8 cellular contexts compared by ENCODE assay signal in genomic region chr11:65577756-65578109, GRCh38. TPM values are rescaled to one million over a fixed set of nuclear protein-coding genes. Genes with fewer than 3 reads are reported as not detected.
DNase-seq lines count a peak whose midpoint lies in the region; ATAC-seq and TF ChIP-seq lines count a peak whose summit lies in the region.

No MANE protein-coding gene starts in this region.

- TF ChIP-seq POLR2A in esophagus muscularis mucosa (IDR thresholded peaks at IDR 0.05; ENCODE audit: low read depth) (no peak), prostate gland (IDR thresholded peaks at IDR 0.05) (no peak)

- peaks cover 50% of the 10 kb centered on the region for H3K4me1 ChIP-seq in CD4-positive, alpha-beta memory T cell (ENCODE audit: insufficient read depth, low read length)
- H3K4me1 ChIP-seq in esophagus muscularis mucosa (peaks cover 46 to 88% (median 65%) of the 10 kb centered on the region in 4 donors), prostate gland (replicated peaks) (peaks cover 20% of the 10 kb centered on the region)

- no peak for ATAC-seq in HG02970 (IDR thresholded peaks at IDR 0.05; ENCODE audit: low FRiP score, unreplicated experiment)

- H3K4me3 Mint-ChIP-seq in CD4-positive, alpha-beta memory T cell: peak overlapping the region in 7 of 8 donors; percentile 64 to 88 (median 75)

- H3K36me3 ChIP-seq in CD4-positive, alpha-beta memory T cell (ENCODE audit: insufficient read depth, low read length): peaks cover 34% of the 10 kb centered on the region
- H3K36me3 ChIP-seq in esophagus muscularis mucosa: peaks cover 24 to 48% (median 46%) of the 10 kb centered on the region in 4 donors
- peaks cover 0 to 19% of the 10 kb centered on the region in 2 donors for H3K36me3 ChIP-seq in prostate gland

- H3K27me3 ChIP-seq in CD4-positive, alpha-beta memory T cell (ENCODE audit: insufficient read depth, low read length): no peaks in the 10 kb centered on the region
- H3K27me3 ChIP-seq in esophagus muscularis mucosa (no peaks in the 10 kb centered on the region), prostate gland (replicated peaks; ENCODE audit: insufficient read depth) (no peaks in the 10 kb centered on the region)

- peak overlapping the region in 6 of 7 donors; percentile 68 to 94 (median 87) for H3K27ac Mint-ChIP-seq in CD4-positive, alpha-beta memory T cell

- H3K4me1 Mint-ChIP-seq in CD4-positive, alpha-beta memory T cell: peaks cover 13 to 63% (median 40%) of the 10 kb centered on the region in 4 donors

- H3K27ac ChIP-seq in CD4-positive, alpha-beta memory T cell (ENCODE audit: low read depth, low read length): peak overlapping the region; percentile 75
- H3K27ac ChIP-seq in RWPE1 (peak overlapping the region; percentile 98), esophagus muscularis mucosa (replicated peaks in 1 of 4) (peak overlapping the region; percentile 95 to 99 (median 96)), prostate gland (peak overlapping the region; percentile 87 to 96)

- H3K36me3 Mint-ChIP-seq in CD4-positive, alpha-beta memory T cell: peaks cover 5 to 58% of the 10 kb centered on the region in 2 donors

- no peak for TF ChIP-seq CTCF in RWPE1 (conservative IDR thresholded peaks at IDR 0.05; ENCODE audit: low read depth)
- no peak for TF ChIP-seq CTCF in esophagus muscularis mucosa (IDR thresholded peaks at IDR 0.05)
- no peak for TF ChIP-seq CTCF in prostate gland (IDR thresholded peaks at IDR 0.05)

- WGBS in esophagus muscularis mucosa: 29% methylated on average over 2 of the region's 8 CpGs
- WGBS in prostate gland: 33% methylated on average over 8 of the region's 8 CpGs

- H3K27me3 Mint-ChIP-seq in CD4-positive, alpha-beta memory T cell: no peaks in the 10 kb centered on the region

- peak overlapping the region in 1 of 2 donors; percentile 62 for H3K4me3 ChIP-seq in CD4-positive, alpha-beta memory T cell (ENCODE audit: low read length in 2 of 2)
- peak overlapping the region; percentile 78 to 98 (median 88) for H3K4me3 ChIP-seq in esophagus muscularis mucosa
- H3K4me3 ChIP-seq in prostate gland: peak overlapping the region; percentile 74 to 78

- no peaks in the 10 kb centered on the region for H3K9me3 ChIP-seq in CD4-positive, alpha-beta memory T cell (ENCODE audit: control insufficient read depth in 1 of 2, low read length in 2 of 2)
- no peaks in the 10 kb centered on the region for H3K9me3 ChIP-seq in esophagus muscularis mucosa
- H3K9me3 ChIP-seq in prostate gland: no peaks in the 10 kb centered on the region

- H3K9me3 Mint-ChIP-seq in CD4-positive, alpha-beta memory T cell: no peaks in the 10 kb centered on the region

- intact Hi-C loops in CD4-positive, alpha-beta memory T cell (cut with micrococcal nuclease): no loop called here
- intact Hi-C loops in esophagus muscularis mucosa (cut with DNase I) (no loop called here), prostate gland (cut with DNase I) (loop anchor here (2.0 to 5.0 kb wide), 2 partner anchors 33 to 85 kb away; partner anchors contain the start of gene RELA)

- DNase-seq in CD4-positive, alpha-beta memory T cell: no peak
- DNase-seq in RWPE1 (ENCODE audit: low spot score): no peak
- DNase-seq in esophagus muscularis mucosa (ENCODE audit: extremely low spot score): no peak
- DNase-seq in prostate gland (ENCODE audit: low spot score): no peak
- DNase-seq in activated CD8-positive, alpha-beta memory T cell treated with anti-CD3 and anti-CD28 coated beads, Interleukin-2, amount 50 U/mL, for 48 hours: no peak
- DNase-seq in dedifferentiated amniotic fluid mesenchymal stem cell (ENCODE audit: extremely low spot score): no peak
- no peak for DNase-seq in MV-4-11 (lab: John Stamatoyannopoulos, UW)

- POLR2A ChIA-PET in CD4-positive, alpha-beta memory T cell (lab: Charles Lee; ENCODE audit: partially characterized antibody): interaction anchor here (1.0 to 17.1 kb wide), 11 partner anchors 11 to 160 kb away, joined by 3 to 403 read pairs (median 35); partner anchors contain the start of genes KCNK7, LTBP3, MALAT1 and MAP3K11
- POLR2A ChIA-PET in RWPE1 (lab: Yijun Ruan, JAX; ENCODE audit: low non-redundant PET): interaction anchor here (0.5 to 1.1 kb wide), 2 partner anchors 8 to 25 kb away, joined by 3 to 4 read pairs; no protein-coding TSS in a partner anchor

- TF ChIP-seq EP300 in esophagus muscularis mucosa (IDR thresholded peaks at IDR 0.05): no peak

- CTCF ChIA-PET in CD4-positive, alpha-beta memory T cell (lab: Charles Lee; ENCODE audit: partially characterized antibody): interaction anchor here (1.1 to 5.1 kb wide), 6 partner anchors 11 to 53 kb away, joined by 3 to 50 read pairs (median 25); partner anchors contain the start of gene SCYL1
- CTCF ChIA-PET in RWPE1 (lab: Yijun Ruan, JAX): interaction anchor here (1.8 to 2.7 kb wide), 2 partner anchors 16 to 37 kb away, joined by 6 to 10 read pairs; no protein-coding TSS in a partner anchor

RNA-seq across cellular contexts. Expression of gene EHBP1L1, which starts 1.9 kb away (rescaled TPM):
- 100 to 1,000 TPM; 151 to 154 TPM for total RNA-seq in CD4-positive, alpha-beta memory T cell
- polyA plus RNA-seq in CD4-positive, alpha-beta memory T cell: 10 to 100 TPM in 1 of 2 donors, 1 to 10 TPM in 1; 8.9 to 25.2 TPM
- total RNA-seq in esophagus muscularis mucosa (100 to 1,000 TPM; 186 to 472 (median 293) TPM), prostate gland (10 to 100 TPM; 68.2 to 98.7 TPM)

RNA-seq across cellular contexts. Expression of gene FAM89B, which starts 5.4 kb away (rescaled TPM):
- 10 to 100 TPM; 68.9 to 71.4 TPM for total RNA-seq in CD4-positive, alpha-beta memory T cell
- 100 to 1,000 TPM; 130 to 164 TPM for polyA plus RNA-seq in CD4-positive, alpha-beta memory T cell
- total RNA-seq in esophagus muscularis mucosa (10 to 100 TPM; 47.9 to 90.4 (median 75.0) TPM), prostate gland (10 to 100 TPM; 68.6 to 92.6 TPM)

RNA-seq across cellular contexts. Expression of gene ZNRD2, which starts 7.5 kb away (rescaled TPM):
- total RNA-seq in CD4-positive, alpha-beta memory T cell: 10 to 100 TPM; 24.6 to 27.5 TPM
- 10 to 100 TPM; 70.1 to 74.9 TPM for polyA plus RNA-seq in CD4-positive, alpha-beta memory T cell
- total RNA-seq in esophagus muscularis mucosa (10 to 100 TPM; 43.6 to 77.3 (median 63.3) TPM), prostate gland (10 to 100 TPM; 72.8 to 98.1 TPM)

RNA-seq across cellular contexts. Expression of gene KCNK7, which starts 17.9 kb away (rescaled TPM):
- total RNA-seq in CD4-positive, alpha-beta memory T cell: 1 to 10 TPM; 1.6 to 2.7 TPM
- 1 to 10 TPM in 1 of 2 donors, not detected in 1; 1.2 TPM for polyA plus RNA-seq in CD4-positive, alpha-beta memory T cell
- total RNA-seq in esophagus muscularis mucosa: 1 to 10 TPM in 3 of 4 donors, under 1 TPM in 1; 0.99 to 1.2 (median 1.2) TPM
- under 1 TPM in 1 of 2 donors, not detected in 1; 0.74 TPM for total RNA-seq in prostate gland

RNA-seq across cellular contexts. Expression of gene LTBP3, which starts 19.6 kb away (rescaled TPM):
- total RNA-seq in CD4-positive, alpha-beta memory T cell: 100 to 1,000 TPM; 201 to 211 TPM
- polyA plus RNA-seq in CD4-positive, alpha-beta memory T cell: 10 to 100 TPM in 1 of 2 donors, 1 to 10 TPM in 1; 9.0 to 23.6 TPM
- total RNA-seq in esophagus muscularis mucosa: 100 to 1,000 TPM; 107 to 208 (median 137) TPM
- total RNA-seq in prostate gland: 100 to 1,000 TPM; 220 to 234 TPM
